Comparison of ENCODE assay signal across 9 cellular contexts in genomic region chr2:38598991-38599295, GRCh38. TPM values are rescaled to one million over a fixed set of nuclear protein-coding genes. Genes with fewer than 3 reads are reported as not detected.
DNase-seq lines count a peak whose midpoint lies in the region; ATAC-seq and TF ChIP-seq lines count a peak whose summit lies in the region.
"Had no signal": no experiment of that assay in that cellular context is flagged by ENCODE, and none has a peak within 500 bp of the region (broad histone marks: within the 10 kb centered on the region; RNA-seq: fewer than 3 reads in every experiment).

No MANE protein-coding gene starts in this region.

- no peaks in the 10 kb centered on the region for H3K36me3 ChIP-seq in muscle layer of colon (ENCODE audit: insufficient read depth, low read length)
- H3K36me3 ChIP-seq in mucosa of descending colon (ENCODE audit: low read depth): peaks cover 4% of the 10 kb centered on the region

- CTCF ChIA-PET in CD4-positive, alpha-beta T cell (lab: Charles Lee): interaction anchor here (1.0 to 3.0 kb wide), 3 partner anchors 8 to 83 kb away, joined by 5 to 12 read pairs (median 7); no protein-coding TSS in a partner anchor

- peaks cover 9% of the 10 kb centered on the region for H3K36me3 Mint-ChIP-seq in CD4-positive, alpha-beta T cell (ENCODE audit: low read depth)

- H3K27me3 Mint-ChIP-seq in CD4-positive, alpha-beta T cell: no peaks in the 10 kb centered on the region

- H3K27me3 ChIP-seq in CD4-positive, alpha-beta T cell (ENCODE audit: control insufficient read depth, insufficient read depth, low read length): no peaks in the 10 kb centered on the region
- H3K27me3 ChIP-seq in muscle layer of colon (ENCODE audit: control insufficient read depth in 1 of 2, insufficient read depth in 2 of 2, low read length in 2 of 2): no peaks in the 10 kb centered on the region

- peak overlapping the region; percentile 5 for H3K9ac ChIP-seq in muscle layer of colon (ENCODE audit: low read length)

- DNase-seq in CD4-positive, alpha-beta T cell: no peak
- peak; percentile 30 for DNase-seq in HCEC 1CT
- DNase-seq in amniotic epithelial cell (ENCODE audit: low read depth): peak; percentile 42
- no peak for DNase-seq in mucosa of descending colon
- no peak for DNase-seq in hypothalamus (lab: John Stamatoyannopoulos, UW)

- H3K4me1 ChIP-seq in muscle layer of colon (ENCODE audit: insufficient read depth, low read length) (peaks cover 43% of the 10 kb centered on the region), mucosa of descending colon (ENCODE audit: low read depth) (peaks cover 14% of the 10 kb centered on the region)

- H3K9me3 ChIP-seq in CD4-positive, alpha-beta T cell (ENCODE audit: control insufficient read depth, low read length): no peaks in the 10 kb centered on the region
- H3K9me3 ChIP-seq in muscle layer of colon (ENCODE audit: low read length) (no peaks in the 10 kb centered on the region), mucosa of descending colon (no peaks in the 10 kb centered on the region)

- intact Hi-C loops in CD4-positive, alpha-beta T cell (cut with DNase I, micrococcal nuclease): no loop called here
- intact Hi-C loops in mucosa of descending colon (cut with DNase I, micrococcal nuclease): no loop called here

- TF ChIP-seq CTCF in CD4-positive, alpha-beta T cell (IDR thresholded peaks at IDR 0.05): no peak
- TF ChIP-seq CTCF in mucosa of descending colon (IDR thresholded peaks at IDR 0.05): no peak

- H3K4me3 ChIP-seq in muscle layer of colon (ENCODE audit: low read depth in 1 of 2, low read length in 2 of 2) (no peak overlapping the region), mucosa of descending colon (no peak overlapping the region)

- H3K27ac Mint-ChIP-seq in CD4-positive, alpha-beta T cell: peak overlapping the region; percentile 76

- POLR2A ChIA-PET in CD4-positive, alpha-beta T cell (lab: Charles Lee): interaction anchor here (0.8 to 9.9 kb wide), 9 partner anchors 8 to 152 kb away, joined by 3 to 136 read pairs (median 5); partner anchors contain the start of genes GALM and SRSF7

- no peak overlapping the region for H3K27ac ChIP-seq in CD4-positive, alpha-beta T cell (ENCODE audit: low read depth, low read length)
- peak overlapping the region; percentile 46 for H3K27ac ChIP-seq in muscle layer of colon (ENCODE audit: low read depth, low read length)

- no peak for ATAC-seq in CD4-positive, alpha-beta T cell (ENCODE audit: poor library complexity)
- ATAC-seq in HG02798 (IDR thresholded peaks at IDR 0.05; ENCODE audit: poor library complexity, unreplicated experiment) (no peak), mucosa of descending colon (no peak), HG03565 (IDR thresholded peaks at IDR 0.05; ENCODE audit: unreplicated experiment) (no peak)
- ATAC-seq: HCT116 had no signal

- H3K9me3 Mint-ChIP-seq in CD4-positive, alpha-beta T cell: no peaks in the 10 kb centered on the region

- H3K4me3 Mint-ChIP-seq in CD4-positive, alpha-beta T cell: peak overlapping the region; percentile 95

- H3K4me1 Mint-ChIP-seq in CD4-positive, alpha-beta T cell (ENCODE audit: low read depth): peaks cover 65% of the 10 kb centered on the region

RNA-seq across cellular contexts. Expression of gene HNRNPLL, which starts 3.8 kb away (rescaled TPM):
- 10 to 100 TPM; 44.9 to 46.5 TPM for total RNA-seq in CD4-positive, alpha-beta T cell
- total RNA-seq in mucosa of descending colon: 10 to 100 TPM; 45.5 to 68.2 (median 49.6) TPM

Comparison
In these comparisons a context has a peak if more than half of its experiments do, and no peak if none do; other contexts are left out.
1. DNase-seq: peak in HCEC 1CT (single experiment) and amniotic epithelial cell (single experiment); none in CD4-positive, alpha-beta T cell (0 of 10), mucosa of descending colon (0 of 3) and hypothalamus (0 of 51).